Comparison of ENCODE assay signal across 17 cellular contexts in the genomic region with DNA sequence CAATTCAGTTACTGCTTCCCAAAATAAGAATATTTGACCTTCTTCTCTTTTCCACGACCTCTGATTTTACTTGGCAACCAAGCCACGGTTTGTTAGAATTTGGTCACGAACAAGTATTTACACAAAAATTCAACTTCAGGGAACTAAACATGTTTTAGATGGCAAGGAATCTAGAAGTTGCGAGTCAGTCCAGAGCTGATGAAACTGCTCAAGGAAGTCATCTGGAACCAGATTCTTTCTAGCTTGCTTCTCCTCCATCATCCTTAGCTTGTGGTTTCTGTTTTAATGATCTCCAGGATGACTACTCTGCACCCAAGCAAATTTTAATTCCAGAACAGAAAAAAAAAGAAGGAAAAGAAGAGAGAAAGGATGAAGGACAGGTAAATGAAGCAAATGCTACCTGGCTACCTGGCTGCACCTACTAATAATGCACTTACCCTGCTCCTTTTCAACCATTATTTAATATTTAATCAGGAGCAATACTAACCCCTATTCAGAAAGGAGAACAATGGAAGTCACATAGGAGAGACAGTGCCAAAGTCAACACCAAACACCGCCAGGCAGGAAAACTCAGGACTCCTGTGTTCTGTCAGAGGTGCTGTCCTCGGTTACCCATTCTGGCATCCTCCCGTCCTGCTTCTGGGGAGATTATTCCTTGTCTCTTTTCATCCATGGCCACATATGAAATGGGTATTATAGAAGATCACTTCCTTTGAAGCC. TPM values are rescaled to one million over a fixed set of nuclear protein-coding genes. Genes with fewer than 3 reads are reported as not detected.
DNase-seq lines count a peak whose midpoint lies in the region; ATAC-seq and TF ChIP-seq lines count a peak whose summit lies in the region.
"Had no signal": no experiment of that assay in that cellular context is flagged by ENCODE, and none has a peak within 500 bp of the region (broad histone marks: within the 10 kb centered on the region; RNA-seq: fewer than 3 reads in every experiment).

No MANE protein-coding gene starts in this region.

- H3K27ac ChIP-seq in stomach (no peak overlapping the region), prostate gland (no peak overlapping the region)
- H3K27ac ChIP-seq: A549, brain microvascular endothelial cell had no signal

- TF ChIP-seq POLR2A in stomach (IDR thresholded peaks at IDR 0.05), result no peak
- no peak for TF ChIP-seq POLR2A in prostate gland (IDR thresholded peaks at IDR 0.05)

- H3K4me1 ChIP-seq in stomach, result peaks cover 0 to 13% (median 0%) of the 10 kb centered on the region in 4 donors
- no peaks in the 10 kb centered on the region for H3K4me1 ChIP-seq in prostate gland (replicated peaks)
- H3K4me1 ChIP-seq: A549 had no signal

- H3K36me3 ChIP-seq in stomach (no peaks in the 10 kb centered on the region), prostate gland (no peaks in the 10 kb centered on the region)
- H3K36me3 ChIP-seq: brain microvascular endothelial cell had no signal

- no peak for TF ChIP-seq CTCF in epithelial cell of proximal tubule (conservative IDR thresholded peaks at IDR 0.05; ENCODE audit: low read depth, low read length)
- TF ChIP-seq CTCF in stomach (IDR thresholded peaks at IDR 0.05), result no peak
- no peak for TF ChIP-seq CTCF in prostate gland (IDR thresholded peaks at IDR 0.05)

- intact Hi-C loops in stomach (cut with DNase I; ENCODE audit: low total_unique reads) (no loop called here), prostate gland (cut with DNase I) (no loop called here)

- TF ChIP-seq EP300 in stomach (IDR thresholded peaks at IDR 0.05), result no peak

- H3K4me3 ChIP-seq in epithelial cell of proximal tubule (ENCODE audit: low read depth, low read length) (no peak overlapping the region), stomach (no peak overlapping the region), prostate gland (no peak overlapping the region)
- H3K4me3 ChIP-seq: A549 had no signal

- DNase-seq in NCI-H345 (lab: John Stamatoyannopoulos, UW) (peak; percentile 30), NCI-H345 treated with DMSO at 0.1 percent for 48 hours (lab: John Stamatoyannopoulos, UW; ENCODE audit: unreplicated experiment) (no peak), NCI-H2081 treated with DMSO at 0.1 percent for 48 hours (lab: John Stamatoyannopoulos, UW) (peak; percentile 25), epithelial cell of proximal tubule (ENCODE audit: low read depth) (peak; percentile 32), stomach (peak; percentile 53), prostate gland (ENCODE audit: low spot score) (no peak)
- no peak for DNase-seq in activated CD8-positive, alpha-beta memory T cell treated with anti-CD3 and anti-CD28 coated beads, Interleukin-2, amount 50 U/mL, for 4 hours
- DNase-seq: activated naive CD4-positive, alpha-beta T cell treated with anti-CD3 and anti-CD28 coated beads for 36 hours; brain microvascular endothelial cell; foreskin melanocyte; naive B cell; SIG-M5; stimulated activated naive CD8-positive, alpha-beta T cell treated with anti-CD3 and anti-CD28 coated beads, Interleukin-15, Interleukin-2, amounts not matched to agents 100 U/mL and 50 U/mL, for 24 hours had no signal

- 34 to 59% (median 43%) methylated on average over 7 of the region's 7 CpGs for WGBS in stomach, 5 donors
- WGBS in prostate gland, result 59% methylated on average over 7 of the region's 7 CpGs

- H3K27me3 ChIP-seq in stomach (no peaks in the 10 kb centered on the region), prostate gland (replicated peaks; ENCODE audit: insufficient read depth) (no peaks in the 10 kb centered on the region)
- H3K27me3 ChIP-seq: brain microvascular endothelial cell had no signal

- no peaks in the 10 kb centered on the region for H3K9me3 ChIP-seq in stomach
- H3K9me3 ChIP-seq in prostate gland, result no peaks in the 10 kb centered on the region
- H3K9me3 ChIP-seq: A549 had no signal

- no peak for ATAC-seq in HG03139 (IDR thresholded peaks at IDR 0.05; ENCODE audit: unreplicated experiment)
- ATAC-seq: A549; stimulated activated naive CD8-positive, alpha-beta T cell treated with anti-CD3 and anti-CD28 coated beads, Interleukin-15, Interleukin-2, amounts not matched to agents 100 U/mL and 50 U/mL, for 24 hours had no signal

RNA-seq across cellular contexts. Expression of gene RGS7, which starts 54.2 kb away (rescaled TPM):
- total RNA-seq in epithelial cell of proximal tubule (0.06 and 0.51 TPM in 2 replicates), stomach (1 to 10 TPM in 3 of 5 donors, not detected in 2; 1.8 to 2.9 (median 2.2) TPM), prostate gland (1 to 10 TPM in 1 of 2 donors, under 1 TPM in 1; 0.32 to 1.3 TPM)
- polyA plus RNA-seq in stomach, result 1 to 10 TPM in 1 of 3 donors, under 1 TPM in 2; 0.23 to 2.0 (median 0.68) TPM
- total RNA-seq: activated naive CD4-positive, alpha-beta T cell treated with anti-CD3 and anti-CD28 coated beads for 36 hours; lower leg skin; posterior vena cava had no signal

Comparison
In these comparisons a context has a peak if more than half of its experiments do, and no peak if none do; other contexts are left out.
1. DNase-seq: peak in NCI-H345 (single experiment), NCI-H2081 treated with DMSO at 0.1 percent for 48 hours (single experiment), epithelial cell of proximal tubule (single experiment) and stomach (single experiment); none in NCI-H345 treated with DMSO at 0.1 percent for 48 hours (single experiment), activated CD8-positive, alpha-beta memory T cell treated with anti-CD3 and anti-CD28 coated beads, Interleukin-2, amount 50 U/mL, for 4 hours (single experiment) and prostate gland (single experiment).